Comparison of ENCODE assay signal across 10 cellular contexts in genomic region chr9:136547508-136548215, GRCh38. TPM values are rescaled to one million over a fixed set of nuclear protein-coding genes. Genes with fewer than 3 reads are reported as not detected.
A peak's percentile ranks its signal among the peaks of the same experiment; 100 is the strongest.
DNase-seq lines count a peak whose midpoint lies in the region; ATAC-seq and TF ChIP-seq lines count a peak whose summit lies in the region.
"Had no signal": no experiment of that assay in that cellular context is flagged by ENCODE, and none has a peak within 500 bp of the region (broad histone marks: within the 10 kb centered on the region; RNA-seq: fewer than 3 reads in every experiment).

No MANE protein-coding gene starts in this region.

- peak overlapping the region in 46 of 59 donors; percentile 14 to 97 (median 92) for H3K27ac ChIP-seq in dorsolateral prefrontal cortex
- H3K27ac ChIP-seq in neutrophil, result peak overlapping the region; percentile 91
- peak overlapping the region; percentile 90 to 91 for H3K27ac ChIP-seq in uterus

- peaks cover 64 to 87% of the 10 kb centered on the region in 2 experiments for H3K4me1 ChIP-seq in neutrophil (ENCODE audit: control insufficient read depth in 1 of 2, insufficient read depth in 1 of 2, low read depth in 1 of 2, low read length in 1 of 2)
- peaks cover 7 to 34% of the 10 kb centered on the region in 2 donors for H3K4me1 ChIP-seq in uterus

- H3K36me3 ChIP-seq in neutrophil (peaks cover 18% of the 10 kb centered on the region), uterus (no peaks in the 10 kb centered on the region)

- H3K27me3 ChIP-seq in dorsolateral prefrontal cortex (peaks cover 0 to 17% (median 0%) of the 10 kb centered on the region in 45 donors), neutrophil (no peaks in the 10 kb centered on the region), uterus (no peaks in the 10 kb centered on the region)

- TF ChIP-seq POLR2A in uterus (IDR thresholded peaks at IDR 0.05), result no peak

- DNase-seq in Right ventricle myocardium inferior (ENCODE audit: missing footprints), result peak; percentile 60
- DNase-seq in left cardiac atrium, result no peak
- DNase-seq in dorsolateral prefrontal cortex, result no peak
- no peak for DNase-seq in uterus
- no peak for DNase-seq in DMS153 treated with DMSO at 0.1 percent for 48 hours (lab: John Stamatoyannopoulos, UW; ENCODE audit: unreplicated experiment)
- DNase-seq: effector CD8-positive, alpha-beta T cell; naive B cell had no signal

- ATAC-seq in Right ventricle myocardium inferior (no peak), left cardiac atrium (no peak), GM18519 (IDR thresholded peaks at IDR 0.05; ENCODE audit: low FRiP score, unreplicated experiment) (no peak), GM18498 (IDR thresholded peaks at IDR 0.05; ENCODE audit: unreplicated experiment) (no peak)

- H3K9me3 ChIP-seq in neutrophil, result no peaks in the 10 kb centered on the region
- no peaks in the 10 kb centered on the region for H3K9me3 ChIP-seq in uterus

- intact Hi-C loops in Right ventricle myocardium inferior (cut with DNase I), result loop anchor here (2.0 kb wide), 1 partner anchor 17 kb away; no protein-coding TSS in a partner anchor
- intact Hi-C loops in left cardiac atrium (cut with DNase I), result loop anchor here (10.0 kb wide), 3 partner anchors 53 to 77 kb away; no protein-coding TSS in a partner anchor
- intact Hi-C loops in dorsolateral prefrontal cortex (cut with DNase I), result loop anchor here (2.0 to 5.0 kb wide), 6 partner anchors 17 to 77 kb away; no protein-coding TSS in a partner anchor
- intact Hi-C loops in uterus (cut with DNase I; ENCODE audit: low total_unique reads), result loop anchor here (10.0 kb wide), 1 partner anchor 63 kb away; the partner anchor contains the start of gene SEC16A

- H3K4me3 ChIP-seq in dorsolateral prefrontal cortex (peak overlapping the region in 5 of 59 donors; percentile 55 to 83 (median 66)), neutrophil (ENCODE audit: low read depth in 1 of 2, low read length in 1 of 2) (peak overlapping the region; percentile 77 to 79), uterus (no peak overlapping the region)

- TF ChIP-seq CTCF in dorsolateral prefrontal cortex (IDR thresholded peaks at IDR 0.05 in 54 of 56, conservative IDR thresholded peaks at IDR 0.05 in 2 of 56; ENCODE audit: low read depth in 1 of 56, partially characterized antibody in 56 of 56) (no peak), neutrophil (IDR thresholded peaks at IDR 0.05) (no peak), uterus (IDR thresholded peaks at IDR 0.05) (no peak)

RNA-seq across cellular contexts. Expression of gene NOTCH1, which starts 1.8 kb away (rescaled TPM):
- 18.7 TPM for total RNA-seq in Right ventricle myocardium inferior
- total RNA-seq in left cardiac atrium, result 10 to 100 TPM; 22.7 to 36.0 TPM
- 10 to 100 TPM; 24.0 to 92.1 (median 38.8) TPM for total RNA-seq in dorsolateral prefrontal cortex
- total RNA-seq in uterus, result 100 to 1,000 TPM in 1 of 4 donors, 10 to 100 TPM in 3; 19.7 to 109 (median 35.6) TPM

Comparison
In these comparisons a context has a peak if more than half of its experiments do, and no peak if none do; other contexts are left out.
1. H3K4me3 ChIP-seq: peak in neutrophil (2 of 2); none in uterus (0 of 2).
2. Peak in every context shown above with its lines, with median percentiles within 50 percentile points of each other: H3K27ac ChIP-seq.